In genomic region chr2:172012688-172013358, GRCh38 we compare ENCODE assay signal across 16 cellular contexts. TPM values are rescaled to one million over a fixed set of nuclear protein-coding genes. Genes with fewer than 3 reads are reported as not detected.
DNase-seq lines count a peak whose midpoint lies in the region; ATAC-seq and TF ChIP-seq lines count a peak whose summit lies in the region.
"Had no signal": no experiment of that assay in that cellular context is flagged by ENCODE, and none has a peak within 500 bp of the region (broad histone marks: within the 10 kb centered on the region; RNA-seq: fewer than 3 reads in every experiment).

No MANE protein-coding gene starts in this region.

- H3K9me3 ChIP-seq in body of pancreas (no peaks in the 10 kb centered on the region), ovary (no peaks in the 10 kb centered on the region)

- H3K27ac ChIP-seq in body of pancreas (peak overlapping the region; percentile 32 to 63 (median 60)), ovary (no peak overlapping the region)
- H3K27ac ChIP-seq: cardiac muscle cell had no signal

- TF ChIP-seq CTCF in GM12865 (IDR thresholded peaks at IDR 0.05; ENCODE audit: insufficient read depth, low read depth, low read length, missing control alignments) (no peak), body of pancreas (IDR thresholded peaks at IDR 0.05) (no peak), ovary (IDR thresholded peaks at IDR 0.05) (no peak)

- DNase-seq in GM12865 (ENCODE audit: low read depth) (peak; percentile 11), NCI-H146 (lab: John Stamatoyannopoulos, UW) (peak; percentile 63), body of pancreas (peak; percentile 23 to 53 (median 40)), ovary (peak in 4 of 5 donors; percentile 20 to 66 (median 49)), HuH-7 (ENCODE audit: low spot score) (no peak), NOMO-1 treated with dmso at 0.1 percent for 144 hours (lab: John Stamatoyannopoulos, UW; ENCODE audit: unreplicated experiment) (no peak), NCI-H1105 (lab: John Stamatoyannopoulos, UW) (no peak)
- DNase-seq: activated CD4-positive, alpha-beta T cell treated with anti-CD3 and anti-CD28 coated beads, Interleukin-2, amount 10 ng/mL, durations not matched to agents 7 days and 5 days; activated effector memory CD4-positive, alpha-beta T cell treated with anti-CD3 and anti-CD28 coated beads, Interleukin-2, amount 50 U/mL, for 16 hours; erythroblast; NCI-H1436; PC-3; right cardiac atrium; T-cell had no signal

- ATAC-seq in body of pancreas, result peak; percentile 73
- ATAC-seq in GM21576 (IDR thresholded peaks at IDR 0.05; ENCODE audit: unreplicated experiment), result no peak
- ATAC-seq: PC-3, right cardiac atrium, T-cell had no signal

- H3K27me3 ChIP-seq in body of pancreas (no peaks in the 10 kb centered on the region), ovary (no peaks in the 10 kb centered on the region)
- H3K27me3 ChIP-seq: cardiac muscle cell had no signal

- 53 to 56% methylated on average over 7 to 9 of the region's 9 CpGs for WGBS in body of pancreas, 2 donors
- WGBS in ovary, 3 donors, result 16 to 21% (median 21%) methylated on average over 9 of the region's 9 CpGs

- intact Hi-C loops in body of pancreas (cut with DNase I) (no loop called here), ovary (cut with DNase I) (no loop called here)

- TF ChIP-seq POLR2A in body of pancreas (IDR thresholded peaks at IDR 0.05) (no peak), ovary (IDR thresholded peaks at IDR 0.05) (no peak)

- no peak for TF ChIP-seq EP300 in ovary (IDR thresholded peaks at IDR 0.05)

- H3K36me3 ChIP-seq in body of pancreas (replicated peaks in 1 of 2; ENCODE audit: insufficient read depth in 1 of 2, low read depth in 2 of 2), result no peaks in the 10 kb centered on the region
- H3K36me3 ChIP-seq in ovary, result no peaks in the 10 kb centered on the region
- H3K36me3 ChIP-seq: cardiac muscle cell had no signal

- no peak overlapping the region for H3K4me3 ChIP-seq in GM12865 (ENCODE audit: low read depth, low read length)
- no peak overlapping the region for H3K4me3 ChIP-seq in body of pancreas
- H3K4me3 ChIP-seq in ovary, result no peak overlapping the region
- H3K4me3 ChIP-seq: cardiac muscle cell had no signal

- H3K4me1 ChIP-seq in body of pancreas (no peaks in the 10 kb centered on the region), ovary (ENCODE audit: insufficient read depth) (peaks cover 5% of the 10 kb centered on the region)

RNA-seq across cellular contexts. Expression of gene METAP1D, which starts 13.1 kb away (rescaled TPM):
- total RNA-seq in body of pancreas (10 to 100 TPM in 1 of 2 donors, 1 to 10 TPM in 1; 9.9 to 40.9 TPM), ovary (10 to 100 TPM in 5 of 7 donors, 1 to 10 TPM in 2; 8.5 to 14.3 (median 11.2) TPM)
- 1 to 10 TPM; 7.0 to 9.8 TPM for polyA plus RNA-seq in ovary

Comparison
In these comparisons a context has a peak if more than half of its experiments do, and no peak if none do; other contexts are left out.
1. DNase-seq: peak in GM12865 (single experiment), NCI-H146 (single experiment), body of pancreas (4 of 4) and ovary (4 of 5); none in HuH-7 (single experiment), NOMO-1 treated with dmso at 0.1 percent for 144 hours (single experiment) and NCI-H1105 (single experiment).
2. H3K27ac ChIP-seq: peak in body of pancreas (4 of 4); none in ovary (0 of 2).